Comparison of ENCODE assay signal across 35 cellular contexts in genomic region chr12:28343687-28344086, GRCh38.
A peak's percentile ranks its signal among the peaks of the same experiment; 100 is the strongest.
DNase-seq lines count a peak whose midpoint lies in the region; ATAC-seq and TF ChIP-seq lines count a peak whose summit lies in the region.
"Had no signal": no experiment of that assay in that cellular context is flagged by ENCODE, and none has a peak within 500 bp of the region (broad histone marks: within the 10 kb centered on the region; RNA-seq: fewer than 3 reads in every experiment).

No MANE protein-coding gene starts in this region.

- H3K9me2 ChIP-seq in SK-N-SH = peaks cover 3% of the 10 kb centered on the region; the same call in 1 of the 2 replicates

- TF ChIP-seq CTCF in SK-N-SH (IDR thresholded peaks at IDR 0.05) (no peak), VCaP (conservative IDR thresholded peaks at IDR 0.05) (no peak), nephron progenitor cell (IDR thresholded peaks at IDR 0.05) (no peak), progenitor cell of endocrine pancreas (IDR thresholded peaks at IDR 0.05; ENCODE audit: unreplicated experiment) (no peak)

- H3K27me3 ChIP-seq in SK-N-SH (ENCODE audit: insufficient read depth) = no peaks in the 10 kb centered on the region
- H3K27me3 ChIP-seq: BE2C; BLaER1; BLaER1 treated with 17β-estradiol and CSF1 and Interleukin-3, amounts not matched to agents 10 nM and 100 nM had no signal

- no peaks in the 10 kb centered on the region for H3K9me3 ChIP-seq in SK-N-SH
- H3K9me3 ChIP-seq: A549; BE2C; BLaER1; BLaER1 treated with 17β-estradiol and CSF1 and Interleukin-3, amounts not matched to agents 10 nM and 100 nM; Caco-2 had no signal

- H3K27ac ChIP-seq in SK-N-SH (ENCODE audit: low read depth in 2 of 2, low read length in 1 of 2) (no peak overlapping the region), VCaP (0 out of 2 replicates have a peak overlapping the region, but pooled peaks have one; percentile 2)
- H3K27ac ChIP-seq: 22Rv1; A549; BLaER1; BLaER1 treated with 17β-estradiol and CSF1 and Interleukin-3, amounts not matched to agents 10 nM and 100 nM; C4-2B had no signal

- no peaks in the 10 kb centered on the region for H4K20me1 ChIP-seq in SK-N-SH (ENCODE audit: insufficient read depth)
- H4K20me1 ChIP-seq: BLaER1; BLaER1 treated with 17β-estradiol and CSF1 and Interleukin-3, amounts not matched to agents 10 nM and 100 nM had no signal

- ATAC-seq in SK-N-SH treated with all-trans-retinoic acid at 6 μM for 48 hours (no peak), HG03039 (IDR thresholded peaks at IDR 0.05; ENCODE audit: unreplicated experiment) (no peak), HG03097 (IDR thresholded peaks at IDR 0.05; ENCODE audit: low FRiP score, unreplicated experiment) (no peak)
- ATAC-seq: A549; CD8-positive, alpha-beta T cell had no signal

- H3K79me2 ChIP-seq in SK-N-SH (ENCODE audit: insufficient read depth) = no peaks in the 10 kb centered on the region

- H3K9ac ChIP-seq in SK-N-SH = no peak overlapping the region
- H3K9ac ChIP-seq: BLaER1; BLaER1 treated with 17β-estradiol and CSF1 and Interleukin-3, amounts not matched to agents 10 nM and 100 nM had no signal

- H3K4me2 ChIP-seq in SK-N-SH = no peak overlapping the region
- H3K4me2 ChIP-seq: A549; BLaER1; BLaER1 treated with 17β-estradiol and CSF1 and Interleukin-3, amounts not matched to agents 10 nM and 100 nM had no signal

- POLR2A ChIA-PET in SK-N-SH (lab: Yijun Ruan, JAX) = no interaction called here

- H3K4me3 Mint-ChIP-seq in nephron progenitor cell (no peak overlapping the region), progenitor cell of endocrine pancreas (ENCODE audit: low read depth) (no peak overlapping the region)
- H3K4me3 Mint-ChIP-seq: B cell; CD14-positive monocyte; CD4-positive, alpha-beta memory T cell; CD4-positive, alpha-beta T cell; CD4-positive, CD25-positive, alpha-beta regulatory T cell; CD8-positive, alpha-beta memory T cell; CD8-positive, alpha-beta T cell had no signal

- H3K9me3 Mint-ChIP-seq in nephron progenitor cell = no peaks in the 10 kb centered on the region
- peaks cover 6% of the 10 kb centered on the region for H3K9me3 Mint-ChIP-seq in progenitor cell of endocrine pancreas (ENCODE audit: low read depth)
- H3K9me3 Mint-ChIP-seq: CD4-positive, alpha-beta T cell; CD8-positive, alpha-beta memory T cell; CD8-positive, alpha-beta T cell had no signal

- H3K27ac Mint-ChIP-seq in nephron progenitor cell (no peak overlapping the region), progenitor cell of endocrine pancreas (no peak overlapping the region)
- H3K27ac Mint-ChIP-seq: B cell; CD14-positive monocyte; CD4-positive, alpha-beta memory T cell; CD4-positive, alpha-beta T cell; CD4-positive, CD25-positive, alpha-beta regulatory T cell; CD8-positive, alpha-beta T cell had no signal

- CTCF ChIA-PET in SK-N-SH (lab: Yijun Ruan, JAX) = no interaction called here

- H3F3A ChIP-seq in SK-N-SH (replicated peaks; ENCODE audit: insufficient read depth) = peaks cover 2% of the 10 kb centered on the region

- 87% methylated on average over 1 of the region's 1 CpG for WGBS in SK-N-SH (ENCODE audit: low lambda C conversion rate)

- no peak overlapping the region for H2AFZ ChIP-seq in SK-N-SH (ENCODE audit: low read depth)

- TF ChIP-seq EP300 in SK-N-SH (IDR thresholded peaks at IDR 0.05; ENCODE audit: borderline replicate concordance in 1 of 2, low read depth in 1 of 2, low read length in 1 of 2) = no peak

- H3K4me1 Mint-ChIP-seq in nephron progenitor cell (no peaks in the 10 kb centered on the region), progenitor cell of endocrine pancreas (ENCODE audit: low read depth) (peaks cover 4% of the 10 kb centered on the region)
- H3K4me1 Mint-ChIP-seq: B cell had no signal

- H3K36me3 Mint-ChIP-seq in nephron progenitor cell (ENCODE audit: low read depth) = no peaks in the 10 kb centered on the region
- H3K36me3 Mint-ChIP-seq in progenitor cell of endocrine pancreas (ENCODE audit: insufficient read depth) = peaks cover 7% of the 10 kb centered on the region

- H3K4me3 ChIP-seq in SK-N-SH (ENCODE audit: low read depth in 2 of 2, low read length in 1 of 2) = no peak overlapping the region
- H3K4me3 ChIP-seq: A549; BLaER1; BLaER1 treated with 17β-estradiol and CSF1 and Interleukin-3, amounts not matched to agents 10 nM and 100 nM had no signal

- H3K27me3 Mint-ChIP-seq in nephron progenitor cell (ENCODE audit: low read depth, poor library complexity) = no peaks in the 10 kb centered on the region
- no peaks in the 10 kb centered on the region for H3K27me3 Mint-ChIP-seq in progenitor cell of endocrine pancreas
- H3K27me3 Mint-ChIP-seq: B cell; CD4-positive, alpha-beta memory T cell; CD4-positive, alpha-beta T cell; CD4-positive, CD25-positive, alpha-beta regulatory T cell; CD8-positive, alpha-beta memory T cell had no signal

- TF ChIP-seq RAD21 in SK-N-SH (IDR thresholded peaks at IDR 0.05; ENCODE audit: low read length) = no peak

- no peaks in the 10 kb centered on the region; a peak in 1 of 4 replicates for H3K4me1 ChIP-seq in SK-N-SH (ENCODE audit: control insufficient read depth in 1 of 2, insufficient read depth in 2 of 2, low read depth in 1 of 2, low read length in 1 of 2)
- H3K4me1 ChIP-seq: BE2C; BLaER1; BLaER1 treated with 17β-estradiol and CSF1 and Interleukin-3, amounts not matched to agents 10 nM and 100 nM had no signal

- no peaks in the 10 kb centered on the region for H3K36me3 ChIP-seq in SK-N-SH (replicated peaks in 1 of 2; ENCODE audit: control insufficient read depth in 1 of 2, insufficient read depth in 2 of 2, low read length in 1 of 2)
- H3K36me3 ChIP-seq: BE2C, BLaER1 had no signal

- DNase-seq in SK-N-SH (no peak), stromal cell of bone marrow (ENCODE audit: low read depth) (peak; percentile 4), nephron progenitor cell (no peak), progenitor cell of endocrine pancreas (ENCODE audit: low spot score, unreplicated experiment) (no peak)
- DNase-seq: 8988T; ACHN; AML-193; BE2C; C1 segment of cervical spinal cord; Caco-2; Calu3; CD4-positive, alpha-beta memory T cell; CD4-positive, alpha-beta T cell; CD4-positive, CD25-positive, alpha-beta regulatory T cell; CD8-positive, alpha-beta memory T cell; CD8-positive, alpha-beta T cell; COR-L47; DMS 273 treated with DMSO at 0.1 percent for 48 hours; DMS153; DMS53; DMS79; DMS79 treated with DMSO at 0.1 percent for 48 hours; DND-41; EL had no signal

TF ChIP-seq in SK-N-SH, 30 proteins besides CTCF, POLR2A, EP300 and RAD21:
- no peak for TF ChIP-seq FOXM1 (IDR thresholded peaks at IDR 0.05; ENCODE audit: low read depth)
- 0 out of 2 replicates have a peak, but pooled peaks have one; percentile 16 for TF ChIP-seq PBX3 (IDR thresholded peaks at IDR 0.05)
- no peak for TF ChIP-seq TEAD4 (IDR thresholded peaks at IDR 0.05; ENCODE audit: borderline replicate concordance, insufficient read depth)
- no peak for TF ChIP-seq CHD2 (IDR thresholded peaks at IDR 0.05; ENCODE audit: low read length, partially characterized antibody)

TF ChIP-seq in SK-N-SH treated with all-trans-retinoic acid at 6 μM for 48 hours, 23 proteins besides CTCF, POLR2A, EP300 and RAD21:
- TF ChIP-seq, protein P1, sequence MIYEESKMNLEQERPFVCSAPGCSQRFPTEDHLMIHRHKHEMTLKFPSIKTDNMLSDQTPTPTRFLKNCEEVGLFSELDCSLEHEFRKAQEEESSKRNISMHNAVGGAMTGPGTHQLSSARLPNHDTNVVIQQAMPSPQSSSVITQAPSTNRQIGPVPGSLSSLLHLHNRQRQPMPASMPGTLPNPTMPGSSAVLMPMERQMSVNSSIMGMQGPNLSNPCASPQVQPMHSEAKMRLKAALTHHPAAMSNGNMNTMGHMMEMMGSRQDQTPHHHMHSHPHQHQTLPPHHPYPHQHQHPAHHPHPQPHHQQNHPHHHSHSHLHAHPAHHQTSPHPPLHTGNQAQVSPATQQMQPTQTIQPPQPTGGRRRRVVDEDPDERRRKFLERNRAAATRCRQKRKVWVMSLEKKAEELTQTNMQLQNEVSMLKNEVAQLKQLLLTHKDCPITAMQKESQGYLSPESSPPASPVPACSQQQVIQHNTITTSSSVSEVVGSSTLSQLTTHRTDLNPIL (CRISPR knock-in tag; IDR thresholded peaks at IDR 0.05; ENCODE audit: low read depth) = peak; percentile 71; the same call in 1 of the 2 replicates
- TF ChIP-seq ISL1 (CRISPR knock-in tag; IDR thresholded peaks at IDR 0.05) (peak; percentile 72), ZFP3 (CRISPR knock-in tag; IDR thresholded peaks at IDR 0.05) (no peak)
